13 cellular contexts compared by ENCODE assay signal in genomic region chr1:164785841-164786534, GRCh38.
A peak's percentile ranks its signal among the peaks of the same experiment; 100 is the strongest.
DNase-seq lines count a peak whose midpoint lies in the region; ATAC-seq, FAIRE-seq and TF ChIP-seq lines count a peak whose summit lies in the region.
"Had no signal": no experiment of that assay in that cellular context is flagged by ENCODE, and none has a peak within 500 bp of the region (broad histone marks: within the 10 kb centered on the region; RNA-seq: fewer than 3 reads in every experiment).

No MANE protein-coding gene starts in this region.

- H3K9me2 ChIP-seq in OCI-LY7 (ENCODE audit: insufficient read depth, low read length) = no peaks in the 10 kb centered on the region

- H3K27me3 ChIP-seq in gastroesophageal sphincter (no peaks in the 10 kb centered on the region), psoas muscle (ENCODE audit: insufficient read depth in 3 of 3, low read length in 2 of 3) (no peaks in the 10 kb centered on the region), neuronal stem cell (ENCODE audit: control insufficient read depth in 3 of 3, insufficient read depth in 3 of 3, low read depth in 1 of 3, low read length in 3 of 3) (no peaks in the 10 kb centered on the region)

- H2BK15ac ChIP-seq in neuronal stem cell (ENCODE audit: low read length) = no peak overlapping the region

- no peak for TF ChIP-seq CTCF in WTC11 (IDR thresholded peaks at IDR 0.05)
- no peak for TF ChIP-seq CTCF in gastroesophageal sphincter (IDR thresholded peaks at IDR 0.05)
- TF ChIP-seq CTCF in psoas muscle (IDR thresholded peaks at IDR 0.05) = no peak
- no peak for TF ChIP-seq CTCF in OCI-LY7 (conservative IDR thresholded peaks at IDR 0.05; ENCODE audit: low read length)

- DNase-seq in EH (ENCODE audit: low read depth) (peak; percentile 50), WTC11 (ENCODE audit: low spot score) (no peak), psoas muscle (no peak), neuronal stem cell (ENCODE audit: low spot score) (no peak), GM12892 (ENCODE audit: insufficient read length) (no peak), OCI-LY7 (ENCODE audit: low spot score) (no peak)
- DNase-seq: activated CD4-positive, CD25-positive, alpha-beta regulatory T cell treated with anti-CD3 and anti-CD28 coated beads, Interleukin-2, amount 50 U/mL, for 72 hours; activated gamma-delta T cell; CD4-positive, CD25-positive, alpha-beta regulatory T cell; effector CD4-positive, alpha-beta T cell had no signal

- H2AFZ ChIP-seq in neuronal stem cell (ENCODE audit: low read length) (no peak overlapping the region), OCI-LY7 (ENCODE audit: low read length) (no peak overlapping the region)

- H3K4me2 ChIP-seq in neuronal stem cell (ENCODE audit: insufficient read depth, low read length, poor library complexity, severe bottlenecking) (no peak overlapping the region), OCI-LY7 (ENCODE audit: low read length) (no peak overlapping the region)

- CTCF ChIA-PET in WTC11 (lab: Charles Lee) = interaction anchor here (1.0 to 2.9 kb wide), 9 partner anchors 10 to 405 kb away, joined by 3 to 43 read pairs (median 8); no protein-coding TSS in a partner anchor
- CTCF ChIA-PET in OCI-LY7 (lab: Charles Lee; ENCODE audit: unreplicated experiment) = no interaction called here

- H3K79me1 ChIP-seq in neuronal stem cell (ENCODE audit: low read depth, low read length) = peaks cover 2% of the 10 kb centered on the region

- TF ChIP-seq POLR2A in gastroesophageal sphincter (IDR thresholded peaks at IDR 0.05) (no peak), GM12892 (IDR thresholded peaks at IDR 0.05; ENCODE audit: low read depth, low read length) (no peak)

- H3K4me1 ChIP-seq in gastroesophageal sphincter = peaks cover 29 to 100% (median 38%) of the 10 kb centered on the region in 3 donors
- peaks cover 68% of the 10 kb centered on the region for H3K4me1 ChIP-seq in psoas muscle
- peaks cover 19 to 20% of the 10 kb centered on the region in 2 donors for H3K4me1 ChIP-seq in neuronal stem cell (ENCODE audit: control insufficient read depth in 2 of 2, insufficient read depth in 1 of 2, low read depth in 1 of 2, low read length in 2 of 2)
- no peaks in the 10 kb centered on the region for H3K4me1 ChIP-seq in OCI-LY7 (ENCODE audit: insufficient read depth, low read length, poor library complexity, severe bottlenecking)

- TF ChIP-seq EP300 in gastroesophageal sphincter (IDR thresholded peaks at IDR 0.05) = no peak

- intact Hi-C loops in psoas muscle (cut with DNase I) = loop anchor here (5.0 kb wide), 4 partner anchors 79 to 344 kb away; no protein-coding TSS in a partner anchor
- intact Hi-C loops in OCI-LY7 (cut with micrococcal nuclease; ENCODE audit: unreplicated experiment) = loop anchor here (5.0 kb wide), 1 partner anchor 1424 kb away; no protein-coding TSS in a partner anchor

- H3K4me3 ChIP-seq in gastroesophageal sphincter = no peak overlapping the region
- peak overlapping the region; percentile 48 for H3K4me3 ChIP-seq in psoas muscle
- no peak overlapping the region for H3K4me3 ChIP-seq in neuronal stem cell (ENCODE audit: low read length in 2 of 2)
- no peak overlapping the region for H3K4me3 ChIP-seq in OCI-LY7 (ENCODE audit: low read depth, low read length, poor library complexity, severe bottlenecking)

- H3K79me2 ChIP-seq in OCI-LY7 (ENCODE audit: insufficient read depth, low read depth, low read length) = no peaks in the 10 kb centered on the region

- H3K18ac ChIP-seq in neuronal stem cell (ENCODE audit: low read length) = no peak overlapping the region

- H4K8ac ChIP-seq in neuronal stem cell (ENCODE audit: low read depth, low read length) = no peak overlapping the region

- H2BK12ac ChIP-seq in neuronal stem cell (ENCODE audit: low read length) = no peak overlapping the region

- POLR2A ChIA-PET in WTC11 (lab: Charles Lee) (no interaction called here), OCI-LY7 (lab: Charles Lee) (no interaction called here)

- no peak overlapping the region for H3K4me3 Mint-ChIP-seq in WTC11
- H3K4me3 Mint-ChIP-seq: CD4-positive, CD25-positive, alpha-beta regulatory T cell; neural crest cell had no signal

- no peak overlapping the region for H2BK5ac ChIP-seq in neuronal stem cell (ENCODE audit: low read length)

- peaks cover 62% of the 10 kb centered on the region for H3K4me1 Mint-ChIP-seq in WTC11

- H3K9me3 Mint-ChIP-seq in WTC11 = no peaks in the 10 kb centered on the region

- no peak overlapping the region for H2AK5ac ChIP-seq in neuronal stem cell (ENCODE audit: low read depth, low read length)

- no peak overlapping the region for H3K4ac ChIP-seq in neuronal stem cell (ENCODE audit: low read length)

- no peaks in the 10 kb centered on the region for H3K27me3 Mint-ChIP-seq in WTC11 (ENCODE audit: low read depth)

- WGBS in gastroesophageal sphincter (ENCODE audit: low coverage in 1 of 2), 2 donors = 15 to 40% methylated on average over 1 to 4 of the region's 6 CpGs
- 15 to 39% (median 24%) methylated on average over 6 of the region's 6 CpGs for WGBS in psoas muscle, 3 donors
- no CpG with 5 or more reads among the region's 6 CpGs for WGBS in neuronal stem cell (ENCODE audit: extremely low coverage in 2 of 2, insufficient read length in 2 of 2, insufficient replicate concordance in 1 of 2), 2 donors

- H3K27ac Mint-ChIP-seq in WTC11 = peak overlapping the region; percentile 95
- H3K27ac Mint-ChIP-seq: CD4-positive, CD25-positive, alpha-beta regulatory T cell had no signal

- H2BK120ac ChIP-seq in neuronal stem cell (ENCODE audit: low read depth, low read length) = no peak overlapping the region

- H3K36me3 ChIP-seq in gastroesophageal sphincter (no peaks in the 10 kb centered on the region), psoas muscle (ENCODE audit: insufficient read depth in 1 of 2, low read depth in 1 of 2) (no peaks in the 10 kb centered on the region), neuronal stem cell (replicated peaks in 1 of 2; ENCODE audit: control insufficient read depth in 2 of 2, insufficient read depth in 2 of 2, low read length in 2 of 2) (peaks cover 0 to 7% of the 10 kb centered on the region in 2 donors), OCI-LY7 (ENCODE audit: insufficient read depth, low read length) (no peaks in the 10 kb centered on the region)

- H4K20me1 ChIP-seq in OCI-LY7 (ENCODE audit: insufficient read depth, low read length) = no peaks in the 10 kb centered on the region

- no TSS peak for BruUV-seq in OCI-LY7 (replicated peaks; lab: Mats Ljungman, UMichigan)

- no peak overlapping the region for H4K91ac ChIP-seq in neuronal stem cell (ENCODE audit: low read depth, low read length, poor library complexity)

- no peak overlapping the region for H3K14ac ChIP-seq in neuronal stem cell (ENCODE audit: low read length)

- H3K9ac ChIP-seq in neuronal stem cell (ENCODE audit: low read depth, low read length, poor library complexity) = no peak overlapping the region

- no peak for FAIRE-seq in GM12892 (lab: Jason Lieb, UNC)

- H3K9me3 ChIP-seq in gastroesophageal sphincter (no peaks in the 10 kb centered on the region), psoas muscle (no peaks in the 10 kb centered on the region), neuronal stem cell (replicated peaks in 1 of 2; ENCODE audit: control insufficient read depth in 2 of 2, insufficient read depth in 1 of 2, low read depth in 1 of 2, low read length in 2 of 2) (peaks cover 0 to 4% of the 10 kb centered on the region in 2 donors), OCI-LY7 (ENCODE audit: low read length) (no peaks in the 10 kb centered on the region)

- H3K27ac ChIP-seq in gastroesophageal sphincter = peak overlapping the region; percentile 60 to 83 (median 81)
- peak overlapping the region; percentile 83 for H3K27ac ChIP-seq in psoas muscle
- no peak overlapping the region for H3K27ac ChIP-seq in neuronal stem cell (replicated peaks; ENCODE audit: low read length)
- no peak overlapping the region for H3K27ac ChIP-seq in OCI-LY7 (ENCODE audit: low read depth, low read length, poor library complexity, severe bottlenecking)

- no peak overlapping the region for H3K23ac ChIP-seq in neuronal stem cell (ENCODE audit: low read depth, low read length, poor library complexity)

- ATAC-seq in WTC11 (no peak), gastroesophageal sphincter (no peak), psoas muscle (peak; percentile 40 to 67 (median 60)), GM18498 (IDR thresholded peaks at IDR 0.05; ENCODE audit: unreplicated experiment) (no peak)

- H3K36me3 Mint-ChIP-seq in WTC11 = no peaks in the 10 kb centered on the region
- H3K36me3 Mint-ChIP-seq: CD4-positive, CD25-positive, alpha-beta regulatory T cell had no signal

TF ChIP-seq in WTC11, 78 proteins besides CTCF, POLR2A, EP300 and RAD21 (continues in another document):
- TF ChIP-seq ATF2 (CRISPR knock-in tag; IDR thresholded peaks at IDR 0.05; ENCODE audit: borderline replicate concordance, low read depth) (no peak), ESRRA (CRISPR knock-in tag; IDR thresholded peaks at IDR 0.05; ENCODE audit: borderline replicate concordance) (no peak), HMGXB4 (CRISPR knock-in tag; IDR thresholded peaks at IDR 0.05) (no peak)

Comparison
In these comparisons a context has a peak if more than half of its experiments do, and no peak if none do; other contexts are left out.
1. ATAC-seq: peak in psoas muscle (4 of 4); none in WTC11 (single experiment), gastroesophageal sphincter (single experiment) and GM18498 (single experiment).
2. H3K27ac ChIP-seq: peak in gastroesophageal sphincter (4 of 4) and psoas muscle (single experiment); none in neuronal stem cell (single experiment) and OCI-LY7 (single experiment).